In genomic region chr10:109429956-109430760, GRCh38 we compare ENCODE assay signal across 18 cellular contexts.
DNase-seq lines count a peak whose midpoint lies in the region; ATAC-seq and TF ChIP-seq lines count a peak whose summit lies in the region.
"Had no signal": no experiment of that assay in that cellular context is flagged by ENCODE, and none has a peak within 500 bp of the region (broad histone marks: within the 10 kb centered on the region; RNA-seq: fewer than 3 reads in every experiment).

No MANE protein-coding gene starts in this region.

- H3K27me3 ChIP-seq in RWPE2 (ENCODE audit: insufficient read depth, poor library complexity, severe bottlenecking) (no peaks in the 10 kb centered on the region), skeletal muscle satellite cell (ENCODE audit: control insufficient read depth, insufficient read depth, low read length) (no peaks in the 10 kb centered on the region)

- no peaks in the 10 kb centered on the region for H3K4me1 ChIP-seq in RWPE2 (ENCODE audit: insufficient read depth, poor library complexity, severe bottlenecking)
- H3K4me1 ChIP-seq in skeletal muscle satellite cell (ENCODE audit: control insufficient read depth, insufficient read depth, low read length), result peaks cover 17% of the 10 kb centered on the region

- H3K9ac ChIP-seq in skeletal muscle satellite cell (ENCODE audit: low read depth, low read length), result no peak overlapping the region
- H3K9ac ChIP-seq: KMS-11 had no signal

- peak; percentile 62; the same call in 2 of the 3 replicates for ATAC-seq in RWPE2 (ENCODE audit: low read depth)
- ATAC-seq in GM18517 (IDR thresholded peaks at IDR 0.05; ENCODE audit: unreplicated experiment), result no peak
- no peak for ATAC-seq in HG02973 (IDR thresholded peaks at IDR 0.05; ENCODE audit: unreplicated experiment)
- ATAC-seq: activated CD4-positive, alpha-beta T cell treated with anti-CD3 and anti-CD28 coated beads for 36 hours; activated T-cell treated with anti-CD3 and anti-CD28 coated beads, Interleukin-2, amount 50 U/mL, for 4 hours; stimulated activated naive CD8-positive, alpha-beta T cell treated with anti-CD3 and anti-CD28 coated beads, Interleukin-15, amount 100 ng/mL, for 72 hours; T-cell had no signal

- H3K27ac ChIP-seq in RWPE2 (ENCODE audit: poor library complexity, severe bottlenecking) (no peak overlapping the region), coronary artery (peak overlapping the region in 1 of 2 donors; percentile 42)
- H3K27ac ChIP-seq: epithelial cell of prostate, KMS-11 had no signal

- no peak overlapping the region for H3K4me3 ChIP-seq in RWPE2 (ENCODE audit: severe bottlenecking)
- H3K4me3 ChIP-seq in fibroblast of mammary gland (ENCODE audit: control insufficient read depth, low read depth, low read length), result no peak overlapping the region
- no peak overlapping the region for H3K4me3 ChIP-seq in skeletal muscle satellite cell (ENCODE audit: low read length)
- no peak overlapping the region for H3K4me3 ChIP-seq in coronary artery

- H3K4me2 ChIP-seq in skeletal muscle satellite cell (ENCODE audit: low read length), result peak overlapping the region; percentile 32
- H3K4me2 ChIP-seq: KMS-11 had no signal

- no peaks in the 10 kb centered on the region for H3K36me3 ChIP-seq in RWPE2 (ENCODE audit: low read depth)
- H3K36me3 ChIP-seq in skeletal muscle satellite cell (ENCODE audit: insufficient read depth, low read length), result no peaks in the 10 kb centered on the region

- H3K9me3 ChIP-seq in RWPE2 (ENCODE audit: severe bottlenecking) (no peaks in the 10 kb centered on the region), skeletal muscle satellite cell (replicated peaks; ENCODE audit: low read length) (no peaks in the 10 kb centered on the region)

- no peak for TF ChIP-seq CTCF in RWPE2 (IDR thresholded peaks at IDR 0.05; ENCODE audit: poor library complexity, severe bottlenecking)
- no peak for TF ChIP-seq CTCF in fibroblast of mammary gland (conservative IDR thresholded peaks at IDR 0.05; ENCODE audit: control insufficient read depth, insufficient read depth, low read depth, low read length)
- TF ChIP-seq CTCF in coronary artery (IDR thresholded peaks at IDR 0.05), result no peak

- peak; percentile 32 for DNase-seq in GM04504 (ENCODE audit: low read depth)
- no peak for DNase-seq in RWPE2 (ENCODE audit: low spot score)
- peak; percentile 49 for DNase-seq in fibroblast of mammary gland (ENCODE audit: low read depth)
- DNase-seq in NCI-H345 (lab: John Stamatoyannopoulos, UW), result no peak
- no peak for DNase-seq in coronary artery (ENCODE audit: low spot score)
- DNase-seq: activated CD4-positive, alpha-beta T cell treated with anti-CD3 and anti-CD28 coated beads for 36 hours; activated T-cell treated with anti-CD3 and anti-CD28 coated beads, Interleukin-2, amount 50 U/mL, for 4 hours; anterior cingulate cortex; CD4-positive, alpha-beta T cell; NCI-H2029 treated with DMSO at 0.1 percent for 48 hours; retina; stimulated activated naive CD8-positive, alpha-beta T cell treated with anti-CD3 and anti-CD28 coated beads, Interleukin-15, amount 100 ng/mL, for 72 hours; T-cell had no signal

Comparison
In these comparisons a context has a peak if more than half of its experiments do, and no peak if none do; other contexts are left out.
1. DNase-seq: peak in GM04504 (single experiment) and fibroblast of mammary gland (single experiment); none in RWPE2 (single experiment), NCI-H345 (single experiment) and coronary artery (single experiment).